Comparison of ENCODE assay signal across 8 cellular contexts in genomic region chr3:115146032-115146417, GRCh38. TPM values are rescaled to one million over a fixed set of nuclear protein-coding genes. Genes with fewer than 3 reads are reported as not detected.
DNase-seq lines count a peak whose midpoint lies in the region; ATAC-seq and TF ChIP-seq lines count a peak whose summit lies in the region.

No MANE protein-coding gene starts in this region.

- no peaks in the 10 kb centered on the region for H3K27me3 Mint-ChIP-seq in neural crest cell (ENCODE audit: low read depth)

- in situ Hi-C loops in Caki2 (cut with HindIII; ENCODE audit: low pct_unique_long_range_greater_than_20kb, low sequenced_read_pairs) = no loop called here

- H2AFZ ChIP-seq in OCI-LY7 (ENCODE audit: low read length) = peak overlapping the region; percentile 52

- no peaks in the 10 kb centered on the region for H3K79me2 ChIP-seq in OCI-LY7 (ENCODE audit: insufficient read depth, low read depth, low read length)

- no peak for TF ChIP-seq CTCF in OCI-LY7 (conservative IDR thresholded peaks at IDR 0.05; ENCODE audit: low read length)
- TF ChIP-seq CTCF in fibroblast of the aortic adventitia (IDR thresholded peaks at IDR 0.05; ENCODE audit: insufficient read depth, low read length) = no peak
- no peak for TF ChIP-seq CTCF in neural crest cell (conservative IDR thresholded peaks at IDR 0.05)
- TF ChIP-seq CTCF in upper lobe of right lung (IDR thresholded peaks at IDR 0.05) = no peak

- H3K36me3 ChIP-seq in HUES48 (ENCODE audit: control insufficient read depth, insufficient read depth, low read length) (no peaks in the 10 kb centered on the region), OCI-LY7 (ENCODE audit: insufficient read depth, low read length) (no peaks in the 10 kb centered on the region), upper lobe of right lung (no peaks in the 10 kb centered on the region)

- CTCF ChIA-PET in OCI-LY7 (lab: Charles Lee; ENCODE audit: unreplicated experiment) = interaction anchor here (0.6 to 0.7 kb wide), 3 partner anchors 23 to 638 kb away, joined by 5 to 7 read pairs (median 6); no protein-coding TSS in a partner anchor

- H3K4me1 ChIP-seq in HUES48 (ENCODE audit: control insufficient read depth, insufficient read depth, low read length) (peaks cover 6% of the 10 kb centered on the region), OCI-LY7 (ENCODE audit: insufficient read depth, low read length, poor library complexity, severe bottlenecking) (peaks cover 17% of the 10 kb centered on the region), upper lobe of right lung (peaks cover 6% of the 10 kb centered on the region)

- H3K9me2 ChIP-seq in OCI-LY7 (ENCODE audit: insufficient read depth, low read length) = no peaks in the 10 kb centered on the region

- H3K9ac ChIP-seq in HUES48 (ENCODE audit: low read depth, low read length) = peak overlapping the region; percentile 73

- no TSS peak for BruUV-seq in OCI-LY7 (replicated peaks; lab: Mats Ljungman, UMichigan)

- H3K4me2 ChIP-seq in OCI-LY7 (ENCODE audit: low read length) = peak overlapping the region; percentile 95

- peaks cover 17% of the 10 kb centered on the region for H3K4me1 Mint-ChIP-seq in neural crest cell

- H3K4me3 ChIP-seq in HUES48 (ENCODE audit: low read depth, low read length) (peak overlapping the region; percentile 93), OCI-LY7 (ENCODE audit: low read depth, low read length, poor library complexity, severe bottlenecking) (peak overlapping the region; percentile 91), fibroblast of the aortic adventitia (ENCODE audit: low read depth, low read length) (peak overlapping the region; percentile 78), upper lobe of right lung (peak overlapping the region; percentile 84)

- H3K4me3 Mint-ChIP-seq in neural crest cell = peak overlapping the region; percentile 99

- DNase-seq in Caki2 (ENCODE audit: low read depth) = peak; percentile 57
- DNase-seq in OCI-LY7 (ENCODE audit: low spot score) = peak; percentile 12
- peak; percentile 8 for DNase-seq in activated T-helper 9 cell treated with anti-CD3 and anti-CD28 coated beads, Interleukin-2, amount 50 U/mL, for 16 hours (ENCODE audit: low read depth)
- DNase-seq in fibroblast of the aortic adventitia (ENCODE audit: low read depth) = peak; percentile 70
- DNase-seq in neural crest cell (ENCODE audit: low read depth, low spot score) = peak; percentile 22
- peak; percentile 56 for DNase-seq in upper lobe of right lung

- H3K27me3 ChIP-seq in HUES48 (ENCODE audit: control insufficient read depth, insufficient read depth, low read length) (no peaks in the 10 kb centered on the region), upper lobe of right lung (no peaks in the 10 kb centered on the region)

- H3K27ac ChIP-seq in HUES48 (ENCODE audit: low read depth, low read length) = peak overlapping the region; percentile 91
- H3K27ac ChIP-seq in OCI-LY7 (ENCODE audit: low read depth, low read length, poor library complexity, severe bottlenecking) = no peak overlapping the region
- peak overlapping the region; percentile 97 for H3K27ac ChIP-seq in upper lobe of right lung

- H3K27ac Mint-ChIP-seq in neural crest cell (ENCODE audit: unreplicated experiment) = peak overlapping the region; percentile 98

- POLR2A ChIA-PET in OCI-LY7 (lab: Charles Lee) = interaction anchor here (0.6 to 1.7 kb wide), 12 partner anchors 9 to 1442 kb away, joined by 3 to 6 read pairs (median 4); no protein-coding TSS in a partner anchor

- no peaks in the 10 kb centered on the region for H3K36me3 Mint-ChIP-seq in neural crest cell (ENCODE audit: low read depth)

- H3K9me3 Mint-ChIP-seq in neural crest cell = no peaks in the 10 kb centered on the region

- H3K9me3 ChIP-seq in HUES48 (ENCODE audit: control insufficient read depth, insufficient read depth, low read length) (no peaks in the 10 kb centered on the region), OCI-LY7 (ENCODE audit: low read length) (no peaks in the 10 kb centered on the region), upper lobe of right lung (no peaks in the 10 kb centered on the region)

- intact Hi-C loops in OCI-LY7 (cut with micrococcal nuclease; ENCODE audit: unreplicated experiment) (loop anchor here (2.0 to 5.0 kb wide), 3 partner anchors 639 to 929 kb away; no protein-coding TSS in a partner anchor), upper lobe of right lung (cut with DNase I) (no loop called here)

- H4K20me1 ChIP-seq in OCI-LY7 (ENCODE audit: insufficient read depth, low read length) = no peaks in the 10 kb centered on the region

- ATAC-seq in upper lobe of right lung (peak; percentile 4), GM19397 (IDR thresholded peaks at IDR 0.05; ENCODE audit: unreplicated experiment) (no peak)

RNA-seq across cellular contexts. Expression of gene ZBTB20, which starts 1.1 kb away (rescaled TPM):
- total RNA-seq in Caki2 (2014; rRNA removed; shearing (Covaris generic); ENCODE audit: low replicate concordance) = 10.0 and 14.9 TPM in 2 replicates
- total RNA-seq in OCI-LY7 (2014; rRNA removed; shearing (Covaris generic)) = 2.7 and 5.5 TPM in 2 replicates
- total RNA-seq in OCI-LY7 (2022) (11.5 and 11.8 TPM in 2 replicates), fibroblast of the aortic adventitia (ENCODE audit: low replicate concordance) (35.7 and 47.2 TPM in 2 replicates), neural crest cell (12.4 and 13.9 TPM in 2 replicates), upper lobe of right lung (61.0 TPM)

Comparison
In these comparisons a context has a peak if more than half of its experiments do, and no peak if none do; other contexts are left out.
1. DNase-seq: peak in every context shown above with its lines; median percentile 70 in fibroblast of the aortic adventitia; 57 in Caki2; 56 in upper lobe of right lung; 22 in neural crest cell; 12 in OCI-LY7; 8 in activated T-helper 9 cell treated with anti-CD3 and anti-CD28 coated beads, Interleukin-2, amount 50 U/mL, for 16 hours.